2 cellular contexts compared by ENCODE assay signal in the genomic region with DNA sequence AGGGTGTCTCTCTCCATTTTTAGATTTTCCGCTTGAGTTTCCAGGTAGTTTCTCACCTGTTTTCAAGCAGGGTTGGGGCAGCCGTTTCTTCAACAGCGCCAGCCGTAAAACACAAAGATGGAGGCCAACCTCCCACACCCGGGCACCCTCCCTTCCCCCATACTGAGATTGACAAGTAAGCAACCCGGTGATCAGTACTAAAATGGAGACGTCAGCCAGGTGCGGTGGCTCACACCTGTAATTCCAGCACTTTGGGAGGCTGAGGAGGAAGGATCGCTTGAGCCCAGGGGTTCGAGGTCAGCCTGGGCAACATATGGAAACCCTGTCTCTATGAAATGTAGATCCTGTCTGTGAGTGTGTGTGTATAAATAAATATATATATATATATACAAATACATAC.
TF ChIP-seq lines count a peak whose summit lies in the region.

No MANE protein-coding gene starts in this region.

TF ChIP-seq in K562, 482 proteins besides CTCF, POLR2A, EP300 and RAD21:
- TF ChIP-seq ZNF121 (CRISPR knock-in tag; conservative IDR thresholded peaks at IDR 0.05), result no peak
- TF ChIP-seq MYNN (IDR thresholded peaks at IDR 0.05), result no peak
- no peak for TF ChIP-seq MYNN (CRISPR knock-in tag; IDR thresholded peaks at IDR 0.05)
- no peak for TF ChIP-seq CTBP1 (IDR thresholded peaks at IDR 0.05; ENCODE audit: borderline replicate concordance)
- TF ChIP-seq RBM34 (IDR thresholded peaks at IDR 0.05; ENCODE audit: borderline replicate concordance, insufficient read depth, low read length), result no peak
- TF ChIP-seq ZNF253 (CRISPR knock-in tag; conservative IDR thresholded peaks at IDR 0.05), result no peak
- TF ChIP-seq ZC3H11A (IDR thresholded peaks at IDR 0.05; ENCODE audit: low read depth, low read length), result no peak
- TF ChIP-seq TCFL5 (CRISPR knock-in tag; conservative IDR thresholded peaks at IDR 0.05), result no peak
- no peak for TF ChIP-seq TFAP4 (CRISPR knock-in tag; IDR thresholded peaks at IDR 0.05; ENCODE audit: borderline replicate concordance)
- TF ChIP-seq SMARCB1 (IDR thresholded peaks at IDR 0.05; ENCODE audit: insufficient read length, low read depth), result no peak
- no peak for TF ChIP-seq FOXJ3 (CRISPR knock-in tag; IDR thresholded peaks at IDR 0.05)
- TF ChIP-seq GABPA (tag; conservative IDR thresholded peaks at IDR 0.05; ENCODE audit: low read depth), result no peak
- TF ChIP-seq, protein P1, sequence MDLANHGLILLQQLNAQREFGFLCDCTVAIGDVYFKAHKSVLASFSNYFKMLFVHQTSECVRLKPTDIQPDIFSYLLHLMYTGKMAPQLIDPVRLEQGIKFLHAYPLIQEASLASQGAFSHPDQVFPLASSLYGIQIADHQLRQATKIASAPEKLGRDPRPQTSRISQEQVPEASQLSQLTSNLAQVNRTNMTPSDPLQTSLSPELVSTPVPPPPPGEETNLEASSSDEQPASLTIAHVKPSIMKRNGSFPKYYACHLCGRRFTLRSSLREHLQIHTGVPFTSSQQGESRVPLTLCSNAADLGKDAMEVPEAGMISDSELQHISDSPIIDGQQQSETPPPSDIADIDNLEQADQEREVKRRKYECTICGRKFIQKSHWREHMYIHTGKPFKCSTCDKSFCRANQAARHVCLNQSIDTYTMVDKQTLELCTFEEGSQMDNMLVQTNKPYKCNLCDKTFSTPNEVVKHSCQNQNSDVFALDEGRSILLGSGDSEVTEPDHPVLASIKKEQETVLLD (IDR thresholded peaks at IDR 0.05), result no peak
- no peak for TF ChIP-seq NR2C1 (IDR thresholded peaks at IDR 0.05)
- TF ChIP-seq NR2C1 (tag; IDR thresholded peaks at IDR 0.05), result no peak

TF ChIP-seq in WTC11, 78 proteins besides CTCF, POLR2A, EP300 and RAD21:
- TF ChIP-seq CREM (CRISPR knock-in tag; IDR thresholded peaks at IDR 0.05) (no peak), ZBTB43 (CRISPR knock-in tag; IDR thresholded peaks at IDR 0.05) (no peak), ZNF671 (CRISPR knock-in tag; IDR thresholded peaks at IDR 0.05) (no peak), ESRRA (CRISPR knock-in tag; IDR thresholded peaks at IDR 0.05; ENCODE audit: borderline replicate concordance) (no peak), MYBL2 (CRISPR knock-in tag; IDR thresholded peaks at IDR 0.05) (no peak), ERG (CRISPR knock-in tag; IDR thresholded peaks at IDR 0.05) (no peak), RORB (CRISPR knock-in tag; IDR thresholded peaks at IDR 0.05) (no peak), FOXP1 (CRISPR knock-in tag; IDR thresholded peaks at IDR 0.05; ENCODE audit: borderline replicate concordance) (no peak)
- TF ChIP-seq, protein P2, sequence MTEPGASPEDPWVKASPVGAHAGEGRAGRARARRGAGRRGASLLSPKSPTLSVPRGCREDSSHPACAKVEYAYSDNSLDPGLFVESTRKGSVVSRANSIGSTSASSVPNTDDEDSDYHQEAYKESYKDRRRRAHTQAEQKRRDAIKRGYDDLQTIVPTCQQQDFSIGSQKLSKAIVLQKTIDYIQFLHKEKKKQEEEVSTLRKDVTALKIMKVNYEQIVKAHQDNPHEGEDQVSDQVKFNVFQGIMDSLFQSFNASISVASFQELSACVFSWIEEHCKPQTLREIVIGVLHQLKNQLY (CRISPR knock-in tag; IDR thresholded peaks at IDR 0.05), result no peak
- TF ChIP-seq, protein P3, sequence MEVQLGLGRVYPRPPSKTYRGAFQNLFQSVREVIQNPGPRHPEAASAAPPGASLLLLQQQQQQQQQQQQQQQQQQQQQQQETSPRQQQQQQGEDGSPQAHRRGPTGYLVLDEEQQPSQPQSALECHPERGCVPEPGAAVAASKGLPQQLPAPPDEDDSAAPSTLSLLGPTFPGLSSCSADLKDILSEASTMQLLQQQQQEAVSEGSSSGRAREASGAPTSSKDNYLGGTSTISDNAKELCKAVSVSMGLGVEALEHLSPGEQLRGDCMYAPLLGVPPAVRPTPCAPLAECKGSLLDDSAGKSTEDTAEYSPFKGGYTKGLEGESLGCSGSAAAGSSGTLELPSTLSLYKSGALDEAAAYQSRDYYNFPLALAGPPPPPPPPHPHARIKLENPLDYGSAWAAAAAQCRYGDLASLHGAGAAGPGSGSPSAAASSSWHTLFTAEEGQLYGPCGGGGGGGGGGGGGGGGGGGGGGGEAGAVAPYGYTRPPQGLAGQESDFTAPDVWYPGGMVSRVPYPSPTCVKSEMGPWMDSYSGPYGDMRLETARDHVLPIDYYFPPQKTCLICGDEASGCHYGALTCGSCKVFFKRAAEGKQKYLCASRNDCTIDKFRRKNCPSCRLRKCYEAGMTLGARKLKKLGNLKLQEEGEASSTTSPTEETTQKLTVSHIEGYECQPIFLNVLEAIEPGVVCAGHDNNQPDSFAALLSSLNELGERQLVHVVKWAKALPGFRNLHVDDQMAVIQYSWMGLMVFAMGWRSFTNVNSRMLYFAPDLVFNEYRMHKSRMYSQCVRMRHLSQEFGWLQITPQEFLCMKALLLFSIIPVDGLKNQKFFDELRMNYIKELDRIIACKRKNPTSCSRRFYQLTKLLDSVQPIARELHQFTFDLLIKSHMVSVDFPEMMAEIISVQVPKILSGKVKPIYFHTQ (CRISPR knock-in tag; IDR thresholded peaks at IDR 0.05), result no peak
- TF ChIP-seq, protein P4, sequence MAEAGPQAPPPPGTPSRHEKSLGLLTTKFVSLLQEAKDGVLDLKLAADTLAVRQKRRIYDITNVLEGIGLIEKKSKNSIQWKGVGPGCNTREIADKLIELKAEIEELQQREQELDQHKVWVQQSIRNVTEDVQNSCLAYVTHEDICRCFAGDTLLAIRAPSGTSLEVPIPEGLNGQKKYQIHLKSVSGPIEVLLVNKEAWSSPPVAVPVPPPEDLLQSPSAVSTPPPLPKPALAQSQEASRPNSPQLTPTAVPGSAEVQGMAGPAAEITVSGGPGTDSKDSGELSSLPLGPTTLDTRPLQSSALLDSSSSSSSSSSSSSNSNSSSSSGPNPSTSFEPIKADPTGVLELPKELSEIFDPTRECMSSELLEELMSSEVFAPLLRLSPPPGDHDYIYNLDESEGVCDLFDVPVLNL (CRISPR knock-in tag; IDR thresholded peaks at IDR 0.05; ENCODE audit: borderline replicate concordance, low read depth), result no peak
